Comparison of ENCODE assay signal across 29 cellular contexts in the genomic region with DNA sequence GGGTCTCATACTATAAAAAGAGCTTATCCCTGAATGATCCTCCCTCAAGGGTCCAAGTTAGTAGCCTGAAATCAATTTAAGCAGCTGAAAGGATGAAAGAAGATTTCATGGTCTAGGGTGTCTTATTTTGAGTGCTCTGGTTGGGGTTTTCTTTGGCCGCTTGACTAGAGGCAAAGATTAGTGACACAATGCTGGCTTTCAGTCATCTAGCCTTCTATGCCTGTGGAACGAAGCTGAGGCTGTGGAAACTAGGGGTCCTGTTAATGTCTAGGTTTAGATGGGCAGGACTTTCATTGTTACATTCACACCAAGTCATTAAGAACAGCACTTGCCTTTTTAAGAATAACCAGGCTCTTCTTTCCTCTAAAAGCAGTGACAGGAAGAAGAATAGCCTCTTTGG.
"Had no signal": no experiment of that assay in that cellular context is flagged by ENCODE, and none has a peak within 500 bp of the region (broad histone marks: within the 10 kb centered on the region; RNA-seq: fewer than 3 reads in every experiment).

No MANE protein-coding gene starts in this region.

- H3K4me1 Mint-ChIP-seq: activated CD4-positive, alpha-beta memory T cell treated with anti-CD3 and anti-CD28 coated beads, Interleukin-2, amount 10 ng/mL, durations not matched to agents 7 days and 5 days; activated naive CD4-positive, alpha-beta T cell treated with anti-CD3 and anti-CD28 coated beads, Interleukin-2, amount 10 ng/mL, durations not matched to agents 7 days and 5 days; activated naive CD8-positive, alpha-beta T cell treated with anti-CD3 and anti-CD28 coated beads, Interleukin-2, amount 10 ng/mL, durations not matched to agents 7 days and 5 days; activated T-helper 17 cell treated with anti-CD3 and anti-CD28 coated beads, Interleukin-2, amount 50 U/mL, for 72 hours had no signal

- H3K4me3 Mint-ChIP-seq: activated CD4-positive, alpha-beta memory T cell treated with anti-CD3 and anti-CD28 coated beads, Interleukin-2, amount 10 ng/mL, durations not matched to agents 7 days and 5 days; activated naive CD4-positive, alpha-beta T cell treated with anti-CD3 and anti-CD28 coated beads, Interleukin-2, amount 10 ng/mL, durations not matched to agents 7 days and 5 days; activated naive CD8-positive, alpha-beta T cell treated with anti-CD3 and anti-CD28 coated beads, Interleukin-2, amount 10 ng/mL, durations not matched to agents 7 days and 5 days; activated T-helper 17 cell treated with anti-CD3 and anti-CD28 coated beads, Interleukin-2, amount 50 U/mL, for 72 hours; T-helper 1 cell treated with Interleukin-12 subunit alpha and Interleukin-12 subunit beta and Interleukin-4 antibody, amounts not matched to agents 30 μg/mL and 1 μg/mL, for 36 hours had no signal

- H3K4me3 ChIP-seq: adrenal gland, breast epithelium, K562, Peyer's patch, SJSA1 had no signal

- H3K9me3 Mint-ChIP-seq: activated CD4-positive, alpha-beta memory T cell treated with anti-CD3 and anti-CD28 coated beads, Interleukin-2, amount 10 ng/mL, durations not matched to agents 7 days and 5 days; activated naive CD4-positive, alpha-beta T cell treated with anti-CD3 and anti-CD28 coated beads, Interleukin-2, amount 10 ng/mL, durations not matched to agents 7 days and 5 days; activated naive CD8-positive, alpha-beta T cell treated with anti-CD3 and anti-CD28 coated beads, Interleukin-2, amount 10 ng/mL, durations not matched to agents 7 days and 5 days; activated T-helper 17 cell treated with anti-CD3 and anti-CD28 coated beads, Interleukin-2, amount 50 U/mL, for 72 hours; T-helper 1 cell treated with Interleukin-12 subunit alpha and Interleukin-12 subunit beta and Interleukin-4 antibody, amounts not matched to agents 30 μg/mL and 1 μg/mL, for 36 hours had no signal

- H3K27ac ChIP-seq: adrenal gland, breast epithelium, Peyer's patch, RWPE1, SJSA1 had no signal

- H3K36me3 Mint-ChIP-seq: activated naive CD4-positive, alpha-beta T cell treated with anti-CD3 and anti-CD28 coated beads, Interleukin-2, amount 10 ng/mL, durations not matched to agents 7 days and 5 days; activated naive CD8-positive, alpha-beta T cell treated with anti-CD3 and anti-CD28 coated beads, Interleukin-2, amount 10 ng/mL, durations not matched to agents 7 days and 5 days had no signal

- H3K4me1 ChIP-seq: adrenal gland, breast epithelium, SJSA1 had no signal

- H3K27ac Mint-ChIP-seq: activated CD4-positive, alpha-beta memory T cell treated with anti-CD3 and anti-CD28 coated beads, Interleukin-2, amount 10 ng/mL, durations not matched to agents 7 days and 5 days; activated naive CD4-positive, alpha-beta T cell treated with anti-CD3 and anti-CD28 coated beads, Interleukin-2, amount 10 ng/mL, durations not matched to agents 7 days and 5 days; activated naive CD8-positive, alpha-beta T cell treated with anti-CD3 and anti-CD28 coated beads, Interleukin-2, amount 10 ng/mL, durations not matched to agents 7 days and 5 days; activated T-helper 17 cell treated with anti-CD3 and anti-CD28 coated beads, Interleukin-2, amount 50 U/mL, for 72 hours; T-helper 1 cell treated with Interleukin-12 subunit alpha and Interleukin-12 subunit beta and Interleukin-4 antibody, amounts not matched to agents 30 μg/mL and 1 μg/mL, for 36 hours had no signal

- DNase-seq: activated CD4-positive, alpha-beta memory T cell treated with anti-CD3 and anti-CD28 coated beads, Interleukin-2, amount 10 ng/mL, durations not matched to agents 7 days and 5 days; activated CD4-positive, alpha-beta T cell treated with anti-CD3 and anti-CD28 coated beads, Interleukin-2, amount 50 U/mL, for 1 hour; activated CD4-positive, CD25-positive, alpha-beta regulatory T cell; activated gamma-delta T cell; activated naive CD4-positive, alpha-beta T cell treated with anti-CD3 and anti-CD28 coated beads, Interleukin-2, amount 10 ng/mL, durations not matched to agents 7 days and 5 days; activated naive CD8-positive, alpha-beta T cell treated with anti-CD3 and anti-CD28 coated beads, Interleukin-2, amount 10 ng/mL, durations not matched to agents 7 days and 5 days; activated T-cell treated with anti-CD3 and anti-CD28 coated beads for 4 hours; activated T-cell treated with anti-CD3 and anti-CD28 coated beads, Interleukin-2, amount 50 U/mL, for 48 hours; adrenal gland; anterior cingulate cortex; caudate nucleus; Karpas-422; MM.1S; NCI-H1105 treated with DMSO at 0.1 percent for 48 hours; NCI-H1436 treated with DMSO at 0.1 percent for 48 hours; NCI-H187; NCI-H2081 treated with DMSO at 0.1 percent for 48 hours; NCI-H226; NCI-H526 treated with DMSO at 0.1 percent for 48 hours; NK-92 treated with Interleukin-12 subunit alpha and Interleukin-12 subunit beta, amount 100 ng/mL, for 24 hours; OCI-M1; Peyer's patch; Right ventricle myocardium superior had no signal

- H3K36me3 ChIP-seq: adrenal gland, breast epithelium, Peyer's patch, SJSA1 had no signal

- H3K9me3 ChIP-seq: adrenal gland, breast epithelium, Peyer's patch, SJSA1 had no signal

- H3K27me3 ChIP-seq: adrenal gland, breast epithelium, Peyer's patch, SJSA1 had no signal
